Comparison of ENCODE assay signal across 20 cellular contexts in the genomic region with DNA sequence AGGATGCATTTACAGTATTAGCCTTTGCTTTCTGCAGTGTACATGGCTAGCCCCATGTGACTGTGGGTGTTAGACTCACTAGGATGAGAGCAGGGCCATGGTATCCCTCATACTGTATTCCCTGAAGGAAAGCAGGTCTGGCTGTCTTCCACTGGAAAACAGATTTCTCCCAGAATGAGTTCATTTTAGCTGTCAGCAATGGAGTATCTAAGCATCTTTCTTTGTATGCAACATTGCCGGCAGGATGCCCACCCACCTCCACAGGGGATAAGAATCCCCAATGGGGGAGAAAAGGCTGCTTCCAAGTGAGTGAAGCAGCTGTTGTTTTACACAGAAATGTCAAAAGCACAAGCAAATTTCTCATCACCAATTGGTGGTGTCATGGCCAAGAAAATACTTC.
DNase-seq lines count a peak whose midpoint lies in the region; ATAC-seq and TF ChIP-seq lines count a peak whose summit lies in the region.
"Had no signal": no experiment of that assay in that cellular context is flagged by ENCODE, and none has a peak within 500 bp of the region (broad histone marks: within the 10 kb centered on the region; RNA-seq: fewer than 3 reads in every experiment).

No MANE protein-coding gene starts in this region.

- H3K4ac ChIP-seq in H9 (ENCODE audit: low read depth, low read length), result no peak overlapping the region

- no peaks in the 10 kb centered on the region for H3K36me3 Mint-ChIP-seq in activated CD4-positive, alpha-beta T cell treated with anti-CD3 and anti-CD28 coated beads, Interleukin-2, amount 10 ng/mL, durations not matched to agents 24 days and 14 days (ENCODE audit: low read depth)
- no peaks in the 10 kb centered on the region for H3K36me3 Mint-ChIP-seq in H9 (ENCODE audit: insufficient read depth in 1 of 3, low read depth in 3 of 3)
- H3K36me3 Mint-ChIP-seq: CD4-positive, alpha-beta memory T cell had no signal

- H3K27me3 ChIP-seq in esophagus muscularis mucosa (no peaks in the 10 kb centered on the region), H9 (ENCODE audit: insufficient read depth, low read length) (no peaks in the 10 kb centered on the region)

- H3K27ac ChIP-seq in esophagus muscularis mucosa (replicated peaks in 1 of 4) (no peak overlapping the region), H9 (ENCODE audit: insufficient read length, low read depth, low read length) (no peak overlapping the region)
- H3K27ac ChIP-seq: 22Rv1 had no signal

- H3K4me3 Mint-ChIP-seq in activated CD4-positive, alpha-beta T cell treated with anti-CD3 and anti-CD28 coated beads, Interleukin-2, amount 10 ng/mL, durations not matched to agents 24 days and 14 days, result no peak overlapping the region
- no peak overlapping the region for H3K4me3 Mint-ChIP-seq in H9
- H3K4me3 Mint-ChIP-seq: B cell; CD4-positive, alpha-beta memory T cell; GM23338; HFFc6 had no signal

- ATAC-seq in GM19467 (IDR thresholded peaks at IDR 0.05; ENCODE audit: unreplicated experiment), result no peak
- ATAC-seq: GM23338 had no signal

- H3K9me3 Mint-ChIP-seq in activated CD4-positive, alpha-beta T cell treated with anti-CD3 and anti-CD28 coated beads, Interleukin-2, amount 10 ng/mL, durations not matched to agents 24 days and 14 days, result no peaks in the 10 kb centered on the region
- H3K9me3 Mint-ChIP-seq in H9, result no peaks in the 10 kb centered on the region
- H3K9me3 Mint-ChIP-seq: GM23338 had no signal

- no peak overlapping the region for H3K56ac ChIP-seq in H9 (ENCODE audit: insufficient read length, low read depth, low read length)

- H3K9me3 ChIP-seq in esophagus muscularis mucosa (no peaks in the 10 kb centered on the region), H9 (ENCODE audit: control insufficient read depth, low read depth, low read length) (no peaks in the 10 kb centered on the region)
- H3K9me3 ChIP-seq: HAP-1 had no signal

- no peak overlapping the region for H4K91ac ChIP-seq in H9 (ENCODE audit: insufficient read length, low read depth, low read length)

- TF ChIP-seq POLR2A in esophagus muscularis mucosa (IDR thresholded peaks at IDR 0.05; ENCODE audit: low read depth), result no peak

- no peaks in the 10 kb centered on the region for H3K79me2 ChIP-seq in H9 (ENCODE audit: insufficient read depth, low read length)

- DNase-seq in NCI-H2171 treated with DMSO at 0.1 percent for 48 hours (lab: John Stamatoyannopoulos, UW), result peak; percentile 18
- DNase-seq in NCI-H2171 (lab: John Stamatoyannopoulos, UW), result no peak
- DNase-seq in esophagus muscularis mucosa (ENCODE audit: extremely low spot score), result peak; percentile 70
- peak; percentile 24 for DNase-seq in fibroblast of the aortic adventitia (ENCODE audit: low read depth)
- no peak for DNase-seq in activated CD4-positive, alpha-beta T cell treated with anti-CD3 and anti-CD28 coated beads, Interleukin-2, amount 10 ng/mL, durations not matched to agents 24 days and 14 days
- DNase-seq in NOMO-1 (lab: John Stamatoyannopoulos, UW; ENCODE audit: unreplicated experiment in 2 of 2), result no peak
- DNase-seq in H9, result no peak
- DNase-seq: C1 segment of cervical spinal cord; Calu3; CD4-positive, alpha-beta memory T cell; COR-L47; DMS53; DMS79 treated with DMSO at 0.1 percent for 48 hours; GF-D8; HFFc6 had no signal

- intact Hi-C loops in esophagus muscularis mucosa (cut with DNase I), result no loop called here
- intact Hi-C loops in activated CD4-positive, alpha-beta T cell treated with anti-CD3 and anti-CD28 coated beads, Interleukin-2, amount 10 ng/mL, durations not matched to agents 24 days and 14 days (cut with micrococcal nuclease), result no loop called here

- H3K14ac ChIP-seq in H9 (ENCODE audit: insufficient read depth, low read length), result no peak overlapping the region

- H3K27me3 Mint-ChIP-seq in activated CD4-positive, alpha-beta T cell treated with anti-CD3 and anti-CD28 coated beads, Interleukin-2, amount 10 ng/mL, durations not matched to agents 24 days and 14 days, result no peaks in the 10 kb centered on the region
- no peaks in the 10 kb centered on the region; the same call in 1 of the 2 replicates for H3K27me3 Mint-ChIP-seq in H9 (ENCODE audit: low read depth)
- H3K27me3 Mint-ChIP-seq: B cell had no signal

- no peak overlapping the region for H3K18ac ChIP-seq in H9 (ENCODE audit: insufficient read length, low read depth, low read length)

- no peak overlapping the region for H3T11ph ChIP-seq in H9 (ENCODE audit: low read length)

- no peak overlapping the region for H2AFZ ChIP-seq in H9 (ENCODE audit: low read length)
- H2AFZ ChIP-seq: GM23338 had no signal

- no peak overlapping the region for H3K4me3 ChIP-seq in esophagus muscularis mucosa
- H3K4me3 ChIP-seq in fibroblast of the aortic adventitia (ENCODE audit: low read depth, low read length), result no peak overlapping the region
- H3K4me3 ChIP-seq: GM23338, HAP-1 had no signal

- no peaks in the 10 kb centered on the region for H3K23me2 ChIP-seq in H9 (ENCODE audit: insufficient read length, low read depth, low read length, poor library complexity, severe bottlenecking)

- WGBS in esophagus muscularis mucosa, result 67% methylated on average over 1 of the region's 1 CpG
- no CpG with 5 or more reads among the region's 1 CpG for WGBS in H9 (ENCODE audit: extremely low coverage, insufficient read length, low lambda C conversion rate)

- H2BK20ac ChIP-seq in H9 (ENCODE audit: low read depth, low read length, poor library complexity, severe bottlenecking), result no peak overlapping the region

- H4K8ac ChIP-seq in H9 (replicated peaks; ENCODE audit: insufficient read length, low read depth, low read length), result no peak overlapping the region

- no peak overlapping the region for H2AK5ac ChIP-seq in H9 (ENCODE audit: insufficient read length, low read length)

- H3K4me2 ChIP-seq in H9 (ENCODE audit: insufficient read depth, insufficient read length, low read length), result no peak overlapping the region
- H3K4me2 ChIP-seq: GM23338 had no signal

- H4K20me1 ChIP-seq in H9 (ENCODE audit: control insufficient read depth, insufficient read depth, insufficient read length), result no peaks in the 10 kb centered on the region

- H3K36me3 ChIP-seq in esophagus muscularis mucosa, result no peaks in the 10 kb centered on the region
- H3K36me3 ChIP-seq: HAP-1 had no signal

- no peak for TF ChIP-seq EP300 in esophagus muscularis mucosa (IDR thresholded peaks at IDR 0.05)

- no peak overlapping the region for H2BK5ac ChIP-seq in H9 (ENCODE audit: insufficient read length, low read length)

- H3K79me1 ChIP-seq in H9 (ENCODE audit: insufficient read depth, low read depth, low read length, poor library complexity, severe bottlenecking), result no peaks in the 10 kb centered on the region

- no peak overlapping the region for H3K27ac Mint-ChIP-seq in activated CD4-positive, alpha-beta T cell treated with anti-CD3 and anti-CD28 coated beads, Interleukin-2, amount 10 ng/mL, durations not matched to agents 24 days and 14 days
- H3K27ac Mint-ChIP-seq in H9, result no peak overlapping the region
- H3K27ac Mint-ChIP-seq: B cell; CD4-positive, alpha-beta memory T cell; GM23338; HFFc6 had no signal

- H4K5ac ChIP-seq in H9 (ENCODE audit: insufficient read length, low read depth, low read length), result no peak overlapping the region

- no peak overlapping the region for H2BK120ac ChIP-seq in H9 (ENCODE audit: low read depth, low read length, poor library complexity, severe bottlenecking)

- TF ChIP-seq CTCF in esophagus muscularis mucosa (IDR thresholded peaks at IDR 0.05) (no peak), fibroblast of the aortic adventitia (IDR thresholded peaks at IDR 0.05; ENCODE audit: insufficient read depth, low read length) (no peak), H9 (conservative IDR thresholded peaks at IDR 0.05) (no peak)

- no peaks in the 10 kb centered on the region for H3K4me1 Mint-ChIP-seq in activated CD4-positive, alpha-beta T cell treated with anti-CD3 and anti-CD28 coated beads, Interleukin-2, amount 10 ng/mL, durations not matched to agents 24 days and 14 days
- no peaks in the 10 kb centered on the region; a peak in 1 of 4 replicates for H3K4me1 Mint-ChIP-seq in H9
- H3K4me1 Mint-ChIP-seq: CD4-positive, alpha-beta memory T cell had no signal

- H2BK12ac ChIP-seq in H9 (ENCODE audit: insufficient read length, low read depth, low read length), result no peak overlapping the region

- no peak overlapping the region for H3K9ac ChIP-seq in H9 (ENCODE audit: extremely low read depth, insufficient read length, low read length)

- no peak overlapping the region for H3K23ac ChIP-seq in H9 (ENCODE audit: insufficient read length, low read depth, low read length)

- H2BK15ac ChIP-seq in H9 (ENCODE audit: low read depth, low read length), result no peak overlapping the region

- H3K4me1 ChIP-seq in esophagus muscularis mucosa, result no peaks in the 10 kb centered on the region
- H3K4me1 ChIP-seq in H9 (ENCODE audit: insufficient read depth, low read length), result no peaks in the 10 kb centered on the region
- H3K4me1 ChIP-seq: HAP-1 had no signal

Comparison
In these comparisons a context has a peak if more than half of its experiments do, and no peak if none do; other contexts are left out.
1. DNase-seq: peak in NCI-H2171 treated with DMSO at 0.1 percent for 48 hours (single experiment), esophagus muscularis mucosa (single experiment) and fibroblast of the aortic adventitia (single experiment); none in NCI-H2171 (single experiment), activated CD4-positive, alpha-beta T cell treated with anti-CD3 and anti-CD28 coated beads, Interleukin-2, amount 10 ng/mL, durations not matched to agents 24 days and 14 days (single experiment), NOMO-1 (0 of 2) and H9 (single experiment).